Comparison of ENCODE assay signal across 14 cellular contexts in the genomic region with DNA sequence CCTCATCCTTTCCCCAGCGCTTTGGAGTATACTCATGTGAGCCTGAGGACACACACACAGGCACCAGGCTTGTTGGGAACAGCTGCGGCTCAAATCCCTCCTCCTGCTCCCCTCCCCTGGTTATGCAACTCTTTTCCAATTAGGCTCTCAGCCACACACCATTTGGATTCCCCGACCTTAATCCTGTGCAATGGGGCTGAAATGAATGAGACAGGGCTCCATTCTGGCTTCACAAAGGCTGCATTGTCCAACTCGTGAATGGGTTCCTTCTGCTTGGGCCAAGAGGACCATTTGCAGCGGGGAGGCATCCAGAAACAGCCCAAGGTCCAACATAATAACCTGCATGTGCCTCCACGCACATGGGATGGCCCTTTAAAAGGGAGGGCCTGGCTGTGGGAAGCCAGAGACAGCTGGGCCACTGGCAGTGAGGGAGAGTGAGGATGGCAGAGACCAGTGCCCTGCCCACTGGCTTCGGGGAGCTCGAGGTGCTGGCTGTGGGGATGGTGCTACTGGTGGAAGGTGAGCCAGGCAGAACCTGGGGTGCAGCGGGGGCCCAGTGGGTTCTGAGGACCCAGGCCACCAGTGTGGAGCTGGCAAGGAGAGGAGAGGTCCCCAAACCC. TPM values are rescaled to one million over a fixed set of nuclear protein-coding genes. Genes with fewer than 3 reads are reported as not detected.
DNase-seq lines count a peak whose midpoint lies in the region; ATAC-seq and TF ChIP-seq lines count a peak whose summit lies in the region.
"Had no signal": no experiment of that assay in that cellular context is flagged by ENCODE, and none has a peak within 500 bp of the region (broad histone marks: within the 10 kb centered on the region; RNA-seq: fewer than 3 reads in every experiment).

A gene with protein sequence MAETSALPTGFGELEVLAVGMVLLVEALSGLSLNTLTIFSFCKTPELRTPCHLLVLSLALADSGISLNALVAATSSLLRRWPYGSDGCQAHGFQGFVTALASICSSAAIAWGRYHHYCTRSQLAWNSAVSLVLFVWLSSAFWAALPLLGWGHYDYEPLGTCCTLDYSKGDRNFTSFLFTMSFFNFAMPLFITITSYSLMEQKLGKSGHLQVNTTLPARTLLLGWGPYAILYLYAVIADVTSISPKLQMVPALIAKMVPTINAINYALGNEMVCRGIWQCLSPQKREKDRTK (plus strand): TSS at position 403 of the 620 bp plus-strand sequence. CDS start 38 bp downstream, at position 441.

- CTCF ChIA-PET in CD8-positive, alpha-beta T cell (lab: Charles Lee) = interaction anchor here (1.0 kb wide), 1 partner anchor 12 kb away, joined by 5 read pairs; no protein-coding TSS in a partner anchor

- H3K27ac ChIP-seq in CD8-positive, alpha-beta T cell (ENCODE audit: low read depth, low read length) = no peak within 1 kb of the TSS
- H3K27ac ChIP-seq: C4-2B, GM23248 had no signal

- H3K9me3 ChIP-seq in CD8-positive, alpha-beta T cell (ENCODE audit: low read length) = no peaks in the 10 kb centered on the region

- H3K4me1 Mint-ChIP-seq in CD8-positive, alpha-beta T cell (ENCODE audit: low read depth) = no peaks in the 10 kb centered on the region
- H3K4me1 Mint-ChIP-seq: memory B cell had no signal

- no peak for TF ChIP-seq CTCF in CD8-positive, alpha-beta T cell (IDR thresholded peaks at IDR 0.05)

- H3K4me3 Mint-ChIP-seq in CD8-positive, alpha-beta T cell = no peak within 1 kb of the TSS
- H3K4me3 Mint-ChIP-seq: memory B cell had no signal

- no peaks in the 10 kb centered on the region for H3K4me1 ChIP-seq in CD8-positive, alpha-beta T cell (ENCODE audit: insufficient read depth, low read length)

- no peaks in the 10 kb centered on the region for H3K9me3 Mint-ChIP-seq in CD8-positive, alpha-beta T cell
- H3K9me3 Mint-ChIP-seq: memory B cell had no signal

- no peaks in the 10 kb centered on the region for H3K27me3 ChIP-seq in CD8-positive, alpha-beta T cell (ENCODE audit: insufficient read depth, low read length)

- no peak within 1 kb of the TSS for H3K27ac Mint-ChIP-seq in CD8-positive, alpha-beta T cell
- H3K27ac Mint-ChIP-seq: memory B cell had no signal

- ATAC-seq in GM21423 (IDR thresholded peaks at IDR 0.05; ENCODE audit: unreplicated experiment) (no peak), GM19023 (IDR thresholded peaks at IDR 0.05; ENCODE audit: unreplicated experiment) (no peak)
- no peak for ATAC-seq in CD8-positive, alpha-beta T cell

- H3K36me3 Mint-ChIP-seq in CD8-positive, alpha-beta T cell = no peaks in the 10 kb centered on the region
- H3K36me3 Mint-ChIP-seq: memory B cell had no signal

- intact Hi-C loops in head of caudate nucleus (cut with DNase I) = no loop called here
- intact Hi-C loops in CD8-positive, alpha-beta T cell (cut with DNase I, micrococcal nuclease) = no loop called here

- in situ Hi-C loops in SK-MEL-5 (cut with HindIII; ENCODE audit: low pct_unique_long_range_greater_than_20kb, low sequenced_read_pairs) = no loop called here

- DNase-seq in LHCN-M2 (ENCODE audit: low read depth) (peak; percentile 59), SK-MEL-5 (ENCODE audit: low read depth, low spot score) (peak; percentile 97), head of caudate nucleus (peak; percentile 75 to 97 (median 91)), pons (ENCODE audit: low spot score) (peak; percentile 99), mucosa of gallbladder (ENCODE audit: low spot score) (no peak)
- no peak for DNase-seq in CD8-positive, alpha-beta T cell
- DNase-seq: activated CD4-positive, alpha-beta T cell treated with anti-CD3 and anti-CD28 coated beads, Interleukin-2, amount 50 U/mL, for 48 hours; activated naive CD4-positive, alpha-beta T cell; GM23248; stimulated activated CD8-positive, alpha-beta memory T cell treated with anti-CD3 and anti-CD28 coated beads, Interleukin-4, amount 100 ng/mL, for 48 hours had no signal

- no peaks in the 10 kb centered on the region for H3K27me3 Mint-ChIP-seq in CD8-positive, alpha-beta T cell (ENCODE audit: low read depth)

- no peaks in the 10 kb centered on the region for H3K36me3 ChIP-seq in CD8-positive, alpha-beta T cell (ENCODE audit: insufficient read depth, low read length)

- POLR2A ChIA-PET in CD8-positive, alpha-beta T cell (lab: Charles Lee) = no interaction called here

- H3K4me3 ChIP-seq in CD8-positive, alpha-beta T cell (ENCODE audit: low read depth, low read length) = no peak within 1 kb of the TSS
- H3K4me3 ChIP-seq: GM23248 had no signal

RNA-seq across cellular contexts. Expression of the gene that starts here (rescaled TPM):
- not detected in 2 replicates for total RNA-seq in LHCN-M2 (2014; rRNA removed)
- polyA plus RNA-seq in LHCN-M2 (2012) = not detected
- total RNA-seq in SK-MEL-5 (2014; rRNA removed; shearing (Covaris generic)) = 3.8 and 4.5 TPM in 2 replicates
- polyA plus RNA-seq in SK-MEL-5 (2015; cell fraction: cytosol; rRNA removed) = 4.8 and 6.9 TPM in 2 replicates
- 13.1 and 31.3 TPM in 2 replicates for polyA plus RNA-seq in SK-MEL-5 (2015; cell fraction: nucleus; rRNA removed)
- total RNA-seq in mucosa of gallbladder = not detected
- total RNA-seq in CD8-positive, alpha-beta T cell = not detected
- total RNA-seq: GM23248 had no signal
- polyA plus RNA-seq: GM23248 had no signal

Comparison
In these comparisons a context has a peak if more than half of its experiments do, and no peak if none do; other contexts are left out.
1. Peak in DNase-seq in LHCN-M2; RNA of the gene not detected or under 1 TPM.
2. DNase-seq: peak in SK-MEL-5 (single experiment), head of caudate nucleus (42 of 42) and pons (single experiment); none in mucosa of gallbladder (single experiment) and CD8-positive, alpha-beta T cell (0 of 7).